Comparison of ENCODE assay signal across 24 cellular contexts in genomic region chr19:6472713-6473112, GRCh38. TPM values are rescaled to one million over a fixed set of nuclear protein-coding genes. Genes with fewer than 3 reads are reported as not detected.
DNase-seq lines count a peak whose midpoint lies in the region; ATAC-seq and TF ChIP-seq lines count a peak whose summit lies in the region.
"Had no signal": no experiment of that assay in that cellular context is flagged by ENCODE, and none has a peak within 500 bp of the region (broad histone marks: within the 10 kb centered on the region; RNA-seq: fewer than 3 reads in every experiment).

No MANE protein-coding gene starts in this region.

- POLR2A ChIA-PET in HCT116 (lab: Charles Lee): no interaction called here

- H4K20me1 ChIP-seq in HCT116 (ENCODE audit: insufficient read depth): no peaks in the 10 kb centered on the region

- WGBS in endodermal cell (ENCODE audit: insufficient coverage in 1 of 2, insufficient read length in 1 of 2), 2 experiments: 82% methylated on average over 3 of the region's 4 CpGs; no CpG with 5 or more reads in 1 of the 2 experiments
- no CpG with 5 or more reads among the region's 4 CpGs for WGBS in trophoblast cell (ENCODE audit: extremely low coverage, insufficient coverage, insufficient read length)
- WGBS in testis, 2 donors: 11 to 52% methylated on average over 1 to 4 of the region's 4 CpGs

- H3K27ac ChIP-seq in HCT116 (ENCODE audit: low read depth, low read length): peak overlapping the region; percentile 8; the same call in 1 of the 2 replicates
- H3K27ac ChIP-seq in endodermal cell (ENCODE audit: low read depth, low read length): no peak overlapping the region
- no peak overlapping the region for H3K27ac ChIP-seq in trophoblast cell (ENCODE audit: low read depth, low read length)
- no peak overlapping the region for H3K27ac ChIP-seq in testis
- H3K27ac ChIP-seq: SJSA1 had no signal

- H3K9me2 ChIP-seq in HCT116 (ENCODE audit: insufficient read depth): no peaks in the 10 kb centered on the region

- peaks cover 24% of the 10 kb centered on the region for H3K4me1 Mint-ChIP-seq in endodermal cell

- H2BK12ac ChIP-seq in trophoblast cell (ENCODE audit: low read length): no peak overlapping the region

- H2BK5ac ChIP-seq in trophoblast cell (ENCODE audit: low read depth, low read length, poor library complexity): no peak overlapping the region

- H4K91ac ChIP-seq in trophoblast cell (ENCODE audit: low read depth, low read length): no peak overlapping the region

- H3K27me3 Mint-ChIP-seq in endodermal cell (ENCODE audit: insufficient read depth): peaks cover 22% of the 10 kb centered on the region

- H3K9ac ChIP-seq in HCT116 (ENCODE audit: low read length) (no peak overlapping the region), endodermal cell (ENCODE audit: extremely low read depth, low read length, poor library complexity, severe bottlenecking) (no peak overlapping the region), trophoblast cell (ENCODE audit: low read length) (no peak overlapping the region)

- no peak overlapping the region for H3K23ac ChIP-seq in trophoblast cell (ENCODE audit: low read length)

- no peak for ATAC-seq in HCT116

- H3K79me1 ChIP-seq in trophoblast cell (ENCODE audit: low read length): no peaks in the 10 kb centered on the region

- H3K27ac Mint-ChIP-seq in endodermal cell: no peak overlapping the region

- no TSS peak for BruUV-seq in HCT116 (replicated peaks; lab: Mats Ljungman, UMichigan)

- no peak for TF ChIP-seq RAD21 in HCT116 (IDR thresholded peaks at IDR 0.05; ENCODE audit: low read depth)

- H2AFZ ChIP-seq in HCT116 (ENCODE audit: low read depth, low read length, poor library complexity, severe bottlenecking): no peak overlapping the region
- H2AFZ ChIP-seq in trophoblast cell (ENCODE audit: insufficient read depth, low read length, poor library complexity): no peak overlapping the region

- peak; percentile 5 for DNase-seq in NCI-H748 (lab: John Stamatoyannopoulos, UW; ENCODE audit: unreplicated experiment)
- DNase-seq in NCI-H748 treated with DMSO at 0.1 percent for 48 hours (lab: John Stamatoyannopoulos, UW): no peak
- no peak for DNase-seq in HCT116 (ENCODE audit: low read depth, low spot score)
- peak; percentile 57 for DNase-seq in endodermal cell
- peak; percentile 54 to 61 for DNase-seq in trophoblast cell
- no peak for DNase-seq in testis
- DNase-seq in middle frontal gyrus (ENCODE audit: extremely low spot score, low spot score): no peak
- no peak for DNase-seq in activated CD4-positive, alpha-beta T cell treated with anti-CD3 and anti-CD28 coated beads for 4 hours
- DNase-seq: DMS79, EL, NCI-H1092, NCI-H1417 treated with DMSO at 0.1 percent for 48 hours, NCI-H187 treated with DMSO at 0.1 percent for 48 hours, NCI-H2171 treated with DMSO at 0.1 percent for 48 hours, NCI-H345, NCI-H510A treated with DMSO at 0.1 percent for 48 hours, NCI-H774, Right ventricle myocardium superior, RPMI8226 had no signal

- no peaks in the 10 kb centered on the region for H3K27me3 ChIP-seq in HCT116 (ENCODE audit: insufficient read depth, low read length)
- peaks cover 17% of the 10 kb centered on the region for H3K27me3 ChIP-seq in endodermal cell (ENCODE audit: control insufficient read depth, insufficient read depth, low read length, poor library complexity, severe bottlenecking)
- no peaks in the 10 kb centered on the region for H3K27me3 ChIP-seq in trophoblast cell (ENCODE audit: insufficient read depth, low read length)
- H3K27me3 ChIP-seq in testis: no peaks in the 10 kb centered on the region

- no peak overlapping the region for H2AK5ac ChIP-seq in trophoblast cell (ENCODE audit: low read length)

- H2BK120ac ChIP-seq in trophoblast cell (ENCODE audit: insufficient read depth, low read length, poor library complexity): no peak overlapping the region

- no peak overlapping the region for H4K12ac ChIP-seq in trophoblast cell (ENCODE audit: low read depth, low read length)

- H3K79me2 ChIP-seq in HCT116 (ENCODE audit: insufficient read depth, low read length): no peaks in the 10 kb centered on the region
- H3K79me2 ChIP-seq in trophoblast cell (ENCODE audit: control insufficient read depth, insufficient read depth, low read length, poor library complexity): no peaks in the 10 kb centered on the region

- RAD21 ChIA-PET in HCT116 (lab: Charles Lee; ENCODE audit: low non-redundant PET in 1 of 2, low total read pairs in 2 of 2, uncharacterized antibody in 2 of 2, unreplicated experiment in 2 of 2): no interaction called here

- H3K36me3 Mint-ChIP-seq in endodermal cell (ENCODE audit: low read depth): peaks cover 19% of the 10 kb centered on the region

- H3K14ac ChIP-seq in trophoblast cell (ENCODE audit: low read length): no peak overlapping the region

- no peak overlapping the region for H3K4me3 Mint-ChIP-seq in endodermal cell

- H3K4me2 ChIP-seq in HCT116 (ENCODE audit: low read length): peak overlapping the region; percentile 11; the same call in 1 of the 2 replicates
- no peak overlapping the region for H3K4me2 ChIP-seq in trophoblast cell (ENCODE audit: low read length)

- H4K8ac ChIP-seq in trophoblast cell (ENCODE audit: low read depth, low read length): no peak overlapping the region

- H3K9me3 ChIP-seq in HCT116 (ENCODE audit: control insufficient read depth in 1 of 2, insufficient read depth in 1 of 2, low read depth in 1 of 2, low read length in 2 of 2) (no peaks in the 10 kb centered on the region), endodermal cell (ENCODE audit: control insufficient read depth, low read length) (no peaks in the 10 kb centered on the region), trophoblast cell (ENCODE audit: insufficient read depth, low read depth, low read length) (peaks cover 9% of the 10 kb centered on the region), testis (no peaks in the 10 kb centered on the region)
- H3K9me3 ChIP-seq: SJSA1 had no signal

- TF ChIP-seq CTCF in HCT116 (IDR thresholded peaks at IDR 0.05 in 2 of 3, conservative IDR thresholded peaks at IDR 0.05 in 1 of 3; ENCODE audit: borderline replicate concordance in 1 of 3, insufficient read depth in 1 of 3, low read depth in 2 of 3, low read length in 2 of 3) (no peak), endodermal cell (conservative IDR thresholded peaks at IDR 0.05) (no peak), testis (IDR thresholded peaks at IDR 0.05) (no peak)

- intact Hi-C loops in HCT116 (cut with micrococcal nuclease): no loop called here
- intact Hi-C loops in testis (cut with DNase I; ENCODE audit: low total_unique reads): no loop called here

- TF ChIP-seq POLR2A in HCT116 (IDR thresholded peaks at IDR 0.05; ENCODE audit: borderline replicate concordance, extremely low read depth, insufficient read depth, insufficient read length) (no peak), testis (IDR thresholded peaks at IDR 0.05) (no peak)

- H3K18ac ChIP-seq in trophoblast cell (ENCODE audit: low read length): no peak overlapping the region

- H3K36me3 ChIP-seq in HCT116 (ENCODE audit: control insufficient read depth in 1 of 2, insufficient read depth in 2 of 2, low read length in 2 of 2) (no peaks in the 10 kb centered on the region; a peak in 1 of 4 replicates), endodermal cell (ENCODE audit: control insufficient read depth, insufficient read depth, low read length) (peaks cover 4% of the 10 kb centered on the region), trophoblast cell (ENCODE audit: control insufficient read depth in 1 of 2, insufficient read depth in 2 of 2, low read length in 2 of 2) (peaks cover 0 to 5% of the 10 kb centered on the region in 2 experiments), testis (ENCODE audit: low read depth, missing control alignments) (no peaks in the 10 kb centered on the region)
- H3K36me3 ChIP-seq: SJSA1 had no signal

- CTCF ChIA-PET in HCT116 (lab: Charles Lee): no interaction called here

- H3K4me1 ChIP-seq in HCT116 (ENCODE audit: control insufficient read depth in 1 of 2, insufficient read depth in 2 of 2, low read length in 2 of 2) (peaks cover 8 to 27% of the 10 kb centered on the region in 2 experiments), endodermal cell (ENCODE audit: control insufficient read depth, insufficient read depth, low read length) (no peaks in the 10 kb centered on the region), trophoblast cell (ENCODE audit: control insufficient read depth in 1 of 2, insufficient read depth in 2 of 2, low read length in 2 of 2) (peaks cover 10 to 14% of the 10 kb centered on the region in 2 experiments), testis (no peaks in the 10 kb centered on the region)
- H3K4me1 ChIP-seq: SJSA1 had no signal

- no peak overlapping the region for H3K4ac ChIP-seq in trophoblast cell (ENCODE audit: low read depth, low read length)

- no peak overlapping the region for H3K4me3 ChIP-seq in HCT116 (replicated peaks in 1 of 2; ENCODE audit: low read depth in 1 of 2, low read length in 2 of 2)
- no peak overlapping the region for H3K4me3 ChIP-seq in endodermal cell (ENCODE audit: low read length)
- no peak overlapping the region for H3K4me3 ChIP-seq in trophoblast cell (ENCODE audit: low read depth, low read length)
- no peak overlapping the region for H3K4me3 ChIP-seq in testis
- H3K4me3 ChIP-seq: SJSA1 had no signal

- H3K9me3 Mint-ChIP-seq in endodermal cell: no peaks in the 10 kb centered on the region

RNA-seq across cellular contexts. Expression of gene CRB3, which starts 8.6 kb away (rescaled TPM):
- total RNA-seq in HCT116 (2021; ENCODE audit: unreplicated experiment) (40.5 TPM), endodermal cell (10 to 100 TPM; 46.4 to 50.9 TPM), testis (1 to 10 TPM; 1.2 to 2.0 TPM)
- 47.9 and 49.7 TPM in 2 replicates for polyA plus RNA-seq in HCT116 (2012)
- 5.0 TPM for polyA plus RNA-seq in endodermal cell (2013, experiment 1 of 2)
- 4.1 TPM for polyA plus RNA-seq in endodermal cell (2013, experiment 2 of 2)
- polyA plus RNA-seq in trophoblast cell (2013): 24.9 and 27.6 TPM in 2 replicates
- 2.3 TPM for polyA plus RNA-seq in testis (ENCODE audit: insufficient read depth, low read depth, low replicate concordance)
- total RNA-seq: A172, H4, Right ventricle myocardium superior, SJSA1 had no signal
- polyA plus RNA-seq: BJ had no signal

RNA-seq across cellular contexts. Expression of gene DENND1C, which starts 8.9 kb away (rescaled TPM):
- total RNA-seq in HCT116 (2021; ENCODE audit: unreplicated experiment) (0.54 TPM), endodermal cell (1 to 10 TPM; 1.7 to 2.1 TPM), testis (1 to 10 TPM; 1.9 to 3.2 TPM)
- polyA plus RNA-seq in HCT116 (2012): 18.3 and 22.6 TPM in 2 replicates
- 0.75 TPM for polyA plus RNA-seq in endodermal cell (2013, experiment 1 of 2)
- polyA plus RNA-seq in endodermal cell (2013, experiment 2 of 2): 0.79 TPM
- polyA plus RNA-seq in trophoblast cell (2013): 0.06 and 0.08 TPM in 2 replicates
- 2.9 TPM for polyA plus RNA-seq in testis (ENCODE audit: insufficient read depth, low read depth, low replicate concordance)
- total RNA-seq: A172, HT-29, SJSA1 had no signal

RNA-seq across cellular contexts. Expression of gene SLC25A23, which starts 13.1 kb away (rescaled TPM):
- total RNA-seq in HCT116 (2021; ENCODE audit: unreplicated experiment) (89.5 TPM), endodermal cell (10 to 100 TPM; 34.9 to 39.5 TPM), testis (10 to 100 TPM; 34.3 to 38.5 TPM)
- polyA plus RNA-seq in HCT116 (2012): 78.8 and 79.0 TPM in 2 replicates
- polyA plus RNA-seq in endodermal cell (2013, experiment 1 of 2): 47.3 TPM
- 45.8 TPM for polyA plus RNA-seq in endodermal cell (2013, experiment 2 of 2)
- polyA plus RNA-seq in trophoblast cell (2013): 33.1 and 33.5 TPM in 2 replicates
- polyA plus RNA-seq in testis (ENCODE audit: insufficient read depth, low read depth, low replicate concordance): 26.9 TPM

RNA-seq across cellular contexts. Expression of gene TUBB4A, which starts 29.4 kb away (rescaled TPM):
- total RNA-seq in HCT116 (2021; ENCODE audit: unreplicated experiment) (32.5 TPM), endodermal cell (1 to 10 TPM; 5.2 to 7.5 TPM), testis (100 to 1,000 TPM; 217 to 277 TPM)
- polyA plus RNA-seq in HCT116 (2012): 20.8 and 24.5 TPM in 2 replicates
- 14.0 TPM for polyA plus RNA-seq in endodermal cell (2013, experiment 1 of 2)
- 9.9 TPM for polyA plus RNA-seq in endodermal cell (2013, experiment 2 of 2)
- polyA plus RNA-seq in trophoblast cell (2013): 0.08 TPM in 1 of 2 replicates, not detected in the other
- polyA plus RNA-seq in testis (ENCODE audit: insufficient read depth, low read depth, low replicate concordance): 205 TPM
- total RNA-seq: HT-29, SJSA1 had no signal
- polyA plus RNA-seq: BJ had no signal

RNA-seq across cellular contexts. Expression of gene SLC25A41, which starts 39.1 kb away (rescaled TPM):
- total RNA-seq in HCT116 (2021; ENCODE audit: unreplicated experiment): 0.93 TPM
- polyA plus RNA-seq in HCT116 (2012): 1.00 and 1.4 TPM in 2 replicates
- total RNA-seq in endodermal cell: under 1 TPM in 1 of 2 donors, not detected in 1; 0.46 TPM
- 0.85 TPM for polyA plus RNA-seq in endodermal cell (2013, experiment 1 of 2)
- polyA plus RNA-seq in endodermal cell (2013, experiment 2 of 2): 0.54 TPM
- 0.08 and 0.14 TPM in 2 replicates for polyA plus RNA-seq in trophoblast cell (2013)
- 1 to 10 TPM; 3.2 to 3.9 TPM for total RNA-seq in testis
- polyA plus RNA-seq in testis (ENCODE audit: insufficient read depth, low read depth, low replicate concordance): 7.6 TPM
- total RNA-seq: H4, Right ventricle myocardium superior, SJSA1 had no signal

Comparison
In these comparisons a context has a peak if more than half of its experiments do, and no peak if none do; other contexts are left out.
1. DNase-seq: peak in NCI-H748 (single experiment), endodermal cell (single experiment) and trophoblast cell (2 of 2); none in NCI-H748 treated with DMSO at 0.1 percent for 48 hours (single experiment), HCT116 (single experiment), testis (single experiment), middle frontal gyrus (single experiment) and activated CD4-positive, alpha-beta T cell treated with anti-CD3 and anti-CD28 coated beads for 4 hours (0 of 2).
2. RNA of gene CRB3, which starts 8.6 kb away (total RNA-seq): 46.4 to 50.9 TPM in endodermal cell and 40.5 TPM in HCT116 (single experiment); 1.2 to 2.0 TPM in testis; every median in the first group is over 10 times any median in the second.